ENCODE assay signal across 13 cellular contexts in genomic region chr4:5054532-5054931, GRCh38. TPM values are rescaled to one million over a fixed set of nuclear protein-coding genes. Genes with fewer than 3 reads are reported as not detected.
"Had no signal": no experiment of that assay in that cellular context is flagged by ENCODE, and none has a peak within 500 bp of the region (broad histone marks: within the 10 kb centered on the region; RNA-seq: fewer than 3 reads in every experiment).

No MANE protein-coding gene starts in this region.

- H3K27me3 ChIP-seq: gastroesophageal sphincter, testis had no signal

- H3K9me3 ChIP-seq: gastroesophageal sphincter, psoas muscle, stomach, testis had no signal

- H3K27ac Mint-ChIP-seq: activated naive CD4-positive, alpha-beta T cell treated with anti-CD3 and anti-CD28 coated beads for 36 hours; memory B cell; natural killer cell treated with Interleukin-12 subunit alpha and Interleukin-12 subunit beta and Interleukin-15 and Interleukin-18, amount 100 ng/mL, for 72 hours had no signal

- H3K9me3 Mint-ChIP-seq: activated naive CD4-positive, alpha-beta T cell treated with anti-CD3 and anti-CD28 coated beads for 36 hours; memory B cell; natural killer cell treated with Interleukin-12 subunit alpha and Interleukin-12 subunit beta and Interleukin-15 and Interleukin-18, amount 100 ng/mL, for 72 hours had no signal

- H3K36me3 Mint-ChIP-seq: memory B cell; natural killer cell treated with Interleukin-12 subunit alpha and Interleukin-12 subunit beta and Interleukin-15 and Interleukin-18, amount 100 ng/mL, for 72 hours had no signal

- H3K36me3 ChIP-seq: gastroesophageal sphincter, left ventricle myocardium inferior, spleen, stomach had no signal

- H3K4me3 ChIP-seq: gastroesophageal sphincter, left ventricle myocardium inferior, psoas muscle, spleen, stomach, testis had no signal

- H3K27ac ChIP-seq: epithelial cell of prostate, gastroesophageal sphincter, left ventricle myocardium inferior, psoas muscle, spleen, stomach, testis had no signal

- H3K4me3 Mint-ChIP-seq: activated naive CD4-positive, alpha-beta T cell treated with anti-CD3 and anti-CD28 coated beads for 36 hours; memory B cell; natural killer cell treated with Interleukin-12 subunit alpha and Interleukin-12 subunit beta and Interleukin-15 and Interleukin-18, amount 100 ng/mL, for 72 hours had no signal

- DNase-seq: activated CD4-positive, CD25-positive, alpha-beta regulatory T cell treated with anti-CD3 and anti-CD28 coated beads, Interleukin-2, amount 50 U/mL, for 72 hours; activated naive CD4-positive, alpha-beta T cell treated with anti-CD3 and anti-CD28 coated beads for 36 hours; left ventricle myocardium inferior; psoas muscle; spleen; stomach; T-helper 9 cell; testis had no signal

RNA-seq across cellular contexts. Expression of gene STK32B, which starts 3.3 kb away (rescaled TPM):
- total RNA-seq: activated CD8-positive, alpha-beta memory T cell treated with anti-CD3 and anti-CD28 coated beads for 36 hours; activated naive CD4-positive, alpha-beta T cell treated with anti-CD3 and anti-CD28 coated beads for 36 hours; natural killer cell treated with Interleukin-12 subunit alpha and Interleukin-12 subunit beta and Interleukin-15 and Interleukin-18, amount 100 ng/mL, for 72 hours had no signal

RNA-seq across cellular contexts. Expression of gene CYTL1, which starts 35.3 kb away (rescaled TPM):
- total RNA-seq: activated CD8-positive, alpha-beta memory T cell treated with anti-CD3 and anti-CD28 coated beads for 36 hours; activated naive CD4-positive, alpha-beta T cell treated with anti-CD3 and anti-CD28 coated beads for 36 hours; natural killer cell treated with Interleukin-12 subunit alpha and Interleukin-12 subunit beta and Interleukin-15 and Interleukin-18, amount 100 ng/mL, for 72 hours had no signal
